In genomic region chr2:121699421-121700328, GRCh38 we compare ENCODE assay signal across 1 cellular context.
A peak's percentile ranks its signal among the peaks of the same experiment; 100 is the strongest.
TF ChIP-seq lines count a peak whose summit lies in the region.

No MANE protein-coding gene starts in this region.

TF ChIP-seq in HepG2, 621 proteins besides CTCF, POLR2A, EP300 and RAD21 (continued from another document and continues in another):
- TF ChIP-seq XRCC5 (optimal IDR thresholded peaks at IDR 0.05; ENCODE audit: low read length) (peak; percentile 45), ZNF232 (CRISPR knock-in tag; IDR thresholded peaks at IDR 0.05; ENCODE audit: borderline replicate concordance) (0 out of 2 replicates have a peak, but pooled peaks have one; percentile 22), ZNF780A (CRISPR knock-in tag; IDR thresholded peaks at IDR 0.05) (0 out of 2 replicates have a peak, but pooled peaks have one; percentile 33), ISL2 (CRISPR knock-in tag; IDR thresholded peaks at IDR 0.05) (no peak), THAP9 (CRISPR knock-in tag; IDR thresholded peaks at IDR 0.05; ENCODE audit: borderline replicate concordance) (peak; percentile 55; the same call in 1 of the 2 replicates), BCL3 (CRISPR knock-in tag; IDR thresholded peaks at IDR 0.05) (0 out of 2 replicates have a peak, but pooled peaks have one; percentile 16), ZNF407 (CRISPR knock-in tag; IDR thresholded peaks at IDR 0.05; ENCODE audit: not compliant biosample characterization) (peak; percentile 39), GATAD2A (CRISPR knock-in tag; IDR thresholded peaks at IDR 0.05) (no peak), DNMT1 (CRISPR knock-in tag; IDR thresholded peaks at IDR 0.05) (0 out of 2 replicates have a peak, but pooled peaks have one; percentile 22), HOMEZ (CRISPR knock-in tag; IDR thresholded peaks at IDR 0.05; ENCODE audit: low read depth) (no peak), GABPB1 (CRISPR knock-in tag; IDR thresholded peaks at IDR 0.05) (peak; percentile 46), KDM6A (CRISPR knock-in tag; IDR thresholded peaks at IDR 0.05; ENCODE audit: low read depth) (no peak), ONECUT2 (CRISPR knock-in tag; IDR thresholded peaks at IDR 0.05) (no peak), ZNF160 (CRISPR knock-in tag; IDR thresholded peaks at IDR 0.05) (0 out of 2 replicates have a peak, but pooled peaks have one; percentile 34), ZNF841 (CRISPR knock-in tag; IDR thresholded peaks at IDR 0.05; ENCODE audit: borderline replicate concordance) (no peak), ARNT2 (CRISPR knock-in tag; IDR thresholded peaks at IDR 0.05; ENCODE audit: low read depth) (0 out of 2 replicates have a peak, but pooled peaks have one; percentile 37), ZNF441 (CRISPR knock-in tag; IDR thresholded peaks at IDR 0.05; ENCODE audit: borderline replicate concordance) (peak; percentile 55; the same call in 1 of the 2 replicates), WIZ (CRISPR knock-in tag; IDR thresholded peaks at IDR 0.05) (no peak), TERF1 (CRISPR knock-in tag; IDR thresholded peaks at IDR 0.05) (no peak), ZBTB1 (CRISPR knock-in tag; IDR thresholded peaks at IDR 0.05; ENCODE audit: borderline replicate concordance) (no peak), ZNF230 (CRISPR knock-in tag; IDR thresholded peaks at IDR 0.05) (0 out of 2 replicates have a peak, but pooled peaks have one; percentile 38), TCF7L2 (IDR thresholded peaks at IDR 0.05; ENCODE audit: low read depth, low read length) (no peak), ATF5 (CRISPR knock-in tag; IDR thresholded peaks at IDR 0.05; ENCODE audit: low read depth) (0 out of 2 replicates have a peak, but pooled peaks have one; percentile 51), ZZZ3 (CRISPR knock-in tag; IDR thresholded peaks at IDR 0.05; ENCODE audit: borderline replicate concordance) (no peak), NR2C2 (CRISPR knock-in tag; IDR thresholded peaks at IDR 0.05; ENCODE audit: borderline replicate concordance) (no peak; the same call in 1 of the 2 replicates), ZFP91 (CRISPR knock-in tag; IDR thresholded peaks at IDR 0.05; ENCODE audit: borderline replicate concordance) (peak; percentile 33; the same call in 1 of the 2 replicates), NCOA5 (CRISPR knock-in tag; IDR thresholded peaks at IDR 0.05) (no peak), FOSL2 (CRISPR knock-in tag; IDR thresholded peaks at IDR 0.05) (peak; percentile 90), ZNF512B (CRISPR knock-in tag; IDR thresholded peaks at IDR 0.05; ENCODE audit: borderline replicate concordance) (peak; percentile 78; the same call in 1 of the 2 replicates), DBP (CRISPR knock-in tag; IDR thresholded peaks at IDR 0.05; ENCODE audit: not compliant biosample characterization) (no peak), ZBTB43 (CRISPR knock-in tag; conservative IDR thresholded peaks at IDR 0.05) (no peak)
